29 cellular contexts compared by ENCODE assay signal in the genomic region with DNA sequence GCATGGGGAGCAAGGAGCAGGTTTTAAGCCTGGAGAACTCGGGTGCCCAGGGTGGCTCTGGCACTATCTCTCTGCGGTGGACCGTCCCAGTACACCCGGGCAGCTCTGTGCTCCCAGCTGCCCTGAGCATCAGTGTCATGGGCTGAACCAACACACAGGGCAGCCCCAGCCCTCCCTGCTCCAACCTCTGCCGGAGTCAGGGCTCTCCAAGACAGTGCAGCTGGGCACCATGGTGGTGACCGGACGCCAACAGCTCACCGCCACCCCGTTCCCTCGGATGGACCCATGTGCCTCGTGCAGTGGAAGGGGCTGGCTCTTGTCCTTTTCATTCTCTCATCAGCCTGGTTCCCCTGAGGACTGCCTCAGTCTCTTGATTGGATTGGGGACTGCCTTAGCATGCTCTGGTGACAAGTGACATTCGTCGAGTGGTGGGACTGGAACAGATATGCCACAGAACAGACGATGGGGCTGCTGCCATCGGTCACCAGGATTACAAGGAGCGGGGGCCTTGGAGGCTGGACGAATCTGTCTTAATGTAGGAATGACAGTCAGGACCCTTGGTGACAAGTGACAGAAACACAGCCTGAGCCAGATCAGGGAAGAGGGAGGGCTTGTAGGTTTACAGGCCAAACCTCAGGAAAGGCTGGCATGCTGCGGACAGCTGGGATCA. TPM values are rescaled to one million over a fixed set of nuclear protein-coding genes. Genes with fewer than 3 reads are reported as not detected.
"Had no signal": no experiment of that assay in that cellular context is flagged by ENCODE, and none has a peak within 500 bp of the region (broad histone marks: within the 10 kb centered on the region; RNA-seq: fewer than 3 reads in every experiment).

No MANE protein-coding gene starts in this region.

- H3K9me3 Mint-ChIP-seq: activated naive CD8-positive, alpha-beta T cell treated with anti-CD3 and anti-CD28 coated beads, Interleukin-2, amount 50 U/mL, for 24 hours; nephron progenitor cell; stimulated activated naive CD8-positive, alpha-beta T cell treated with anti-CD3 and anti-CD28 coated beads, Interleukin-15, amount 100 ng/mL, for 72 hours; T-helper 2 cell treated with Interferon-gamma antibody and Interleukin-4, amounts not matched to agents 5 μg/mL and 100 μg/mL, for 36 hours had no signal

- H3K27me3 Mint-ChIP-seq: activated naive CD8-positive, alpha-beta T cell treated with anti-CD3 and anti-CD28 coated beads, Interleukin-2, amount 50 U/mL, for 24 hours; stimulated activated memory B cell treated with anti-CD40 and anti-IgM and Interleukin-4, amounts not matched to agents 10 μg/mL and 1 μg/mL and 100 μg/mL, for 72 hours; stimulated activated naive CD8-positive, alpha-beta T cell treated with anti-CD3 and anti-CD28 coated beads, Interleukin-15, amount 100 ng/mL, for 72 hours had no signal

- H3K27me3 ChIP-seq: ovary had no signal

- H3K4me3 Mint-ChIP-seq: activated naive CD8-positive, alpha-beta T cell treated with anti-CD3 and anti-CD28 coated beads, Interleukin-2, amount 50 U/mL, for 24 hours; naive B cell; nephron progenitor cell; stimulated activated memory B cell treated with anti-CD40 and anti-IgM and Interleukin-4, amounts not matched to agents 10 μg/mL and 1 μg/mL and 100 μg/mL, for 72 hours; stimulated activated naive CD8-positive, alpha-beta T cell treated with anti-CD3 and anti-CD28 coated beads, Interleukin-15, amount 100 ng/mL, for 72 hours; T-helper 2 cell treated with Interferon-gamma antibody and Interleukin-4, amounts not matched to agents 5 μg/mL and 100 μg/mL, for 36 hours had no signal

- H3K36me3 ChIP-seq: gastroesophageal sphincter, ovary, tibial artery had no signal

- H3K9me3 ChIP-seq: gastroesophageal sphincter, ovary, psoas muscle, tibial artery had no signal

- H3K4me1 Mint-ChIP-seq: activated naive CD8-positive, alpha-beta T cell treated with anti-CD3 and anti-CD28 coated beads, Interleukin-2, amount 50 U/mL, for 24 hours; naive B cell; stimulated activated memory B cell treated with anti-CD40 and anti-IgM and Interleukin-4, amounts not matched to agents 10 μg/mL and 1 μg/mL and 100 μg/mL, for 72 hours; stimulated activated naive CD8-positive, alpha-beta T cell treated with anti-CD3 and anti-CD28 coated beads, Interleukin-15, amount 100 ng/mL, for 72 hours had no signal

- H3K4me3 ChIP-seq: gastroesophageal sphincter, lung, ovary, psoas muscle, smooth muscle cell, tibial artery had no signal

- H3K36me3 Mint-ChIP-seq: naive B cell; stimulated activated memory B cell treated with anti-CD40 and anti-IgM and Interleukin-4, amounts not matched to agents 10 μg/mL and 1 μg/mL and 100 μg/mL, for 72 hours had no signal

- H3K27ac Mint-ChIP-seq: activated naive CD8-positive, alpha-beta T cell treated with anti-CD3 and anti-CD28 coated beads, Interleukin-2, amount 50 U/mL, for 24 hours; naive B cell; nephron progenitor cell; stimulated activated memory B cell treated with anti-CD40 and anti-IgM and Interleukin-4, amounts not matched to agents 10 μg/mL and 1 μg/mL and 100 μg/mL, for 72 hours; stimulated activated naive CD8-positive, alpha-beta T cell treated with anti-CD3 and anti-CD28 coated beads, Interleukin-15, amount 100 ng/mL, for 72 hours; T-helper 2 cell treated with Interferon-gamma antibody and Interleukin-4, amounts not matched to agents 5 μg/mL and 100 μg/mL, for 36 hours had no signal

- H3K4me2 ChIP-seq: smooth muscle cell had no signal

- ATAC-seq: activated naive CD8-positive, alpha-beta T cell treated with anti-CD3 and anti-CD28 coated beads, Interleukin-2, amount 50 U/mL, for 24 hours; gastroesophageal sphincter; psoas muscle; stimulated activated memory B cell treated with anti-CD40 and anti-IgM and Interleukin-4, amounts not matched to agents 10 μg/mL and 1 μg/mL and 100 μg/mL, for 72 hours; stimulated activated naive CD8-positive, alpha-beta T cell treated with anti-CD3 and anti-CD28 coated beads, Interleukin-15, amount 100 ng/mL, for 72 hours had no signal

- DNase-seq: activated CD4-positive, alpha-beta T cell treated with anti-CD3 and anti-CD28 coated beads for 4 hours; activated CD4-positive, alpha-beta T cell treated with anti-CD3 and anti-CD28 coated beads, Interleukin-2, amount 50 U/mL, for 4 hours; activated CD8-positive, alpha-beta memory T cell treated with anti-CD3 and anti-CD28 coated beads for 24 hours; activated gamma-delta T cell treated with Interleukin-2 at 50 U/mL for 16 hours; activated naive CD4-positive, alpha-beta T cell treated with anti-CD3 and anti-CD28 coated beads, Interleukin-2, amount 50 U/mL, for 16 hours; activated naive CD8-positive, alpha-beta T cell treated with anti-CD3 and anti-CD28 coated beads, Interleukin-2, amount 50 U/mL, for 24 hours; cortex of kidney; naive B cell; nephron progenitor cell; psoas muscle; stimulated activated CD4-positive, alpha-beta T cell treated with anti-CD3 and anti-CD28 coated beads, Interleukin-1b, Interleukin-23, amount 100 ng/mL, for 48 hours; stimulated activated CD4-positive, alpha-beta T cell treated with anti-CD3 and anti-CD28 coated beads, Interleukin-4, amount 100 ng/mL, for 4 hours; stimulated activated CD8-positive, alpha-beta memory T cell treated with anti-CD3 and anti-CD28 coated beads, Interleukin-4, amount 100 ng/mL, for 48 hours; stimulated activated naive CD8-positive, alpha-beta T cell treated with anti-CD3 and anti-CD28 coated beads, Interleukin-15, amount 100 ng/mL, for 72 hours; T-helper 1 cell had no signal

- H3K4me1 ChIP-seq: gastroesophageal sphincter, psoas muscle, tibial artery had no signal

- H3K27ac ChIP-seq: gastroesophageal sphincter, ovary, psoas muscle, tibial artery had no signal

RNA-seq across cellular contexts. Expression of a gene that starts 25.7 kb away (rescaled TPM):
- total RNA-seq: bronchial epithelial cell, endothelial cell of umbilical vein, fibroblast of lung, fibroblast of villous mesenchyme, lung, psoas muscle, smooth muscle cell, urinary bladder had no signal
- polyA plus RNA-seq: endothelial cell of umbilical vein, esophagus, fibroblast of lung, keratinocyte, lung, ovary, psoas muscle, smooth muscle cell, urinary bladder had no signal
